ENCODE assay signal across 8 cellular contexts in genomic region chr10:133373104-133373624, GRCh38. TPM values are rescaled to one million over a fixed set of nuclear protein-coding genes. Genes with fewer than 3 reads are reported as not detected.
A peak's percentile ranks its signal among the peaks of the same experiment; 100 is the strongest.
DNase-seq lines count a peak whose midpoint lies in the region; ATAC-seq and TF ChIP-seq lines count a peak whose summit lies in the region.

ECHS1 (minus strand) TSS chr10:133373354; CDS start chr10:133373333, 21 bp downstream.

- H3K9me3 Mint-ChIP-seq in Calu3 (ENCODE audit: low read depth, unreplicated experiment): no peaks in the 10 kb centered on the region

- no peak within 1 kb of the TSS for H2AFZ ChIP-seq in OCI-LY7 (ENCODE audit: low read length)

- intact Hi-C loops in Calu3 (cut with micrococcal nuclease; ENCODE audit: unreplicated experiment) (no loop called here), OCI-LY7 (cut with micrococcal nuclease; ENCODE audit: unreplicated experiment) (no loop called here)

- H3K4me3 Mint-ChIP-seq in Calu3 (ENCODE audit: low read depth, unreplicated experiment): peak within 1 kb of the TSS; percentile 92

- no peaks in the 10 kb centered on the region for H3K27me3 Mint-ChIP-seq in Calu3 (ENCODE audit: unreplicated experiment)

- ATAC-seq in GM21526 (IDR thresholded peaks at IDR 0.05; ENCODE audit: low FRiP score, unreplicated experiment): peak; percentile 90

- H3K4me1 ChIP-seq in OCI-LY7 (ENCODE audit: insufficient read depth, low read length, poor library complexity, severe bottlenecking): peaks cover 27% of the 10 kb centered on the region
- peaks cover 22% of the 10 kb centered on the region for H3K4me1 ChIP-seq in mononuclear cell (ENCODE audit: insufficient read depth, low read length)

- TF ChIP-seq CTCF in Calu3 (IDR thresholded peaks at IDR 0.05; ENCODE audit: unreplicated experiment) (no peak), OCI-LY7 (conservative IDR thresholded peaks at IDR 0.05; ENCODE audit: low read length) (no peak)

- peak within 1 kb of the TSS; percentile 85 for H3K4me3 ChIP-seq in OCI-LY7 (ENCODE audit: low read depth, low read length, poor library complexity, severe bottlenecking)
- H3K4me3 ChIP-seq in mononuclear cell (ENCODE audit: low read length): peak within 1 kb of the TSS; percentile 51

- peak within 1 kb of the TSS; percentile 70 for H3K4me2 ChIP-seq in OCI-LY7 (ENCODE audit: low read length)

- H3K36me3 Mint-ChIP-seq in Calu3 (ENCODE audit: insufficient read depth, unreplicated experiment): peaks cover 10% of the 10 kb centered on the region

- peak within 1 kb of the TSS; percentile 12 for H3K27ac ChIP-seq in OCI-LY7 (ENCODE audit: low read depth, low read length, poor library complexity, severe bottlenecking)

- peak within 1 kb of the TSS; percentile 69 for H3K27ac Mint-ChIP-seq in Calu3 (ENCODE audit: unreplicated experiment)

- H4K20me1 ChIP-seq in OCI-LY7 (ENCODE audit: insufficient read depth, low read length): no peaks in the 10 kb centered on the region

- H3K36me3 ChIP-seq in OCI-LY7 (ENCODE audit: insufficient read depth, low read length): peaks cover 7% of the 10 kb centered on the region; the same call in 1 of the 2 replicates

- H3K27me3 ChIP-seq in mononuclear cell (ENCODE audit: insufficient read depth, low read length): no peaks in the 10 kb centered on the region

- H3K9me3 ChIP-seq in OCI-LY7 (ENCODE audit: low read length) (no peaks in the 10 kb centered on the region), mononuclear cell (ENCODE audit: low read depth, low read length) (no peaks in the 10 kb centered on the region)

- POLR2A ChIA-PET in OCI-LY7 (lab: Charles Lee): interaction anchor here (0.6 to 0.7 kb wide), 3 partner anchors 17 to 911 kb away, joined by 3 to 9 read pairs (median 4); no protein-coding TSS in a partner anchor

- H3K79me2 ChIP-seq in OCI-LY7 (ENCODE audit: insufficient read depth, low read depth, low read length): no peaks in the 10 kb centered on the region

- no peaks in the 10 kb centered on the region for H3K9me2 ChIP-seq in OCI-LY7 (ENCODE audit: insufficient read depth, low read length)

- H3K4me1 Mint-ChIP-seq in Calu3 (ENCODE audit: low read depth, unreplicated experiment): peaks cover 9% of the 10 kb centered on the region

- CTCF ChIA-PET in Calu3 (lab: Charles Lee): no interaction called here
- CTCF ChIA-PET in OCI-LY7 (lab: Charles Lee; ENCODE audit: unreplicated experiment): no interaction called here

- DNase-seq in Calu3: peak; percentile 94
- DNase-seq in HuH-7 (ENCODE audit: low spot score): peak; percentile 98
- DNase-seq in OCI-LY7 (ENCODE audit: low spot score): peak; percentile 94
- DNase-seq in activated T-cell treated with anti-CD3 and anti-CD28 coated beads for 1 hour (ENCODE audit: low read depth): peak; percentile 90
- peak; percentile 100 for DNase-seq in epidermal melanocyte (ENCODE audit: insufficient read length, low spot score)
- peak; percentile 93 to 96 for DNase-seq in stimulated activated CD8-positive, alpha-beta memory T cell treated with anti-CD3 and anti-CD28 coated beads, Interleukin-2, amount 100 ng/mL, for 48 hours (ENCODE audit: low read depth in 2 of 2)

- BruUV-seq in Calu3 (replicated peaks; lab: Mats Ljungman, UMichigan) (no TSS peak), OCI-LY7 (replicated peaks; lab: Mats Ljungman, UMichigan) (no TSS peak)

RNA-seq across cellular contexts. Expression of gene ECHS1, which starts in this region (rescaled TPM):
- 53.5 and 58.1 TPM in 2 replicates for total RNA-seq in Calu3 (2022)
- total RNA-seq in OCI-LY7 (2014; rRNA removed; shearing (Covaris generic)): 39.5 and 48.3 TPM in 2 replicates
- total RNA-seq in OCI-LY7 (2022): 42.2 and 46.2 TPM in 2 replicates
- total RNA-seq in mononuclear cell: 13.5 TPM

Comparison
In these comparisons a context has a peak if more than half of its experiments do, and no peak if none do; other contexts are left out.
1. Peak in every context shown above with its lines: DNase-seq, ATAC-seq, H3K4me3 ChIP-seq and H3K27ac ChIP-seq.